In genomic region chr6:30883743-30884520, GRCh38 we compare ENCODE assay signal across 8 cellular contexts. TPM values are rescaled to one million over a fixed set of nuclear protein-coding genes. Genes with fewer than 3 reads are reported as not detected.
DNase-seq lines count a peak whose midpoint lies in the region; ATAC-seq and TF ChIP-seq lines count a peak whose summit lies in the region.

DDR1 (plus strand) TSS chr6:30884519; CDS start chr6:30888730, 4,211 bp downstream.

- H3K27me3 ChIP-seq in kidney epithelial cell (ENCODE audit: control insufficient read depth, insufficient read depth, low read length), result no peaks in the 10 kb centered on the region
- H3K27me3 ChIP-seq in smooth muscle cell (ENCODE audit: low read depth), result no peaks in the 10 kb centered on the region

- H4K20me1 ChIP-seq in smooth muscle cell (ENCODE audit: low read depth), result peaks cover 35% of the 10 kb centered on the region

- H3K9ac ChIP-seq in smooth muscle cell (ENCODE audit: low read depth), result peak within 1 kb of the TSS; percentile 65

- H3K4me3 ChIP-seq in GM12865 (ENCODE audit: low read depth, low read length), result peak within 1 kb of the TSS; percentile 59
- peak within 1 kb of the TSS; percentile 72 for H3K4me3 ChIP-seq in choroid plexus epithelial cell (ENCODE audit: low read depth, low read length)
- H3K4me3 ChIP-seq in kidney epithelial cell (ENCODE audit: low read depth, low read length), result peak within 1 kb of the TSS; percentile 62
- H3K4me3 ChIP-seq in smooth muscle cell, result peak within 1 kb of the TSS; percentile 86

- DNase-seq in GM12865 (ENCODE audit: low read depth), result peak; percentile 60
- DNase-seq in NCI-H1105 (lab: John Stamatoyannopoulos, UW), result peak; percentile 66
- DNase-seq in choroid plexus epithelial cell (ENCODE audit: low read depth), result peak; percentile 72
- DNase-seq in kidney epithelial cell (ENCODE audit: low read depth), result no peak
- no peak for DNase-seq in smooth muscle cell (lab: John Stamatoyannopoulos, UW; ENCODE audit: unreplicated experiment)

- peaks cover 60% of the 10 kb centered on the region for H3K4me1 ChIP-seq in smooth muscle cell (ENCODE audit: low read depth)

- H3K9me3 ChIP-seq in smooth muscle cell (replicated peaks; ENCODE audit: low read depth), result no peaks in the 10 kb centered on the region

- WGBS in smooth muscle cell (ENCODE audit: low lambda C conversion rate), result 17% methylated on average over 17 of the region's 60 CpGs

- peak within 1 kb of the TSS; percentile 18 for H2AFZ ChIP-seq in smooth muscle cell (ENCODE audit: low read depth)

- peak; percentile 57 to 62 for ATAC-seq in activated CD4-positive, CD25-positive, alpha-beta regulatory T cell treated with anti-CD3 and anti-CD28 coated beads, Interleukin-2, amount 50 U/mL, for 24 hours
- ATAC-seq in HG02798 (IDR thresholded peaks at IDR 0.05; ENCODE audit: poor library complexity, unreplicated experiment) (no peak), HG02623 (IDR thresholded peaks at IDR 0.05; ENCODE audit: unreplicated experiment) (no peak)

- peaks cover 42% of the 10 kb centered on the region for H3K79me2 ChIP-seq in smooth muscle cell (ENCODE audit: low read depth)

- peak within 1 kb of the TSS; percentile 96 for H3K4me2 ChIP-seq in smooth muscle cell

- H3F3A ChIP-seq in smooth muscle cell (ENCODE audit: low read depth), result peaks cover 17% of the 10 kb centered on the region

- TF ChIP-seq CTCF in GM12865 (IDR thresholded peaks at IDR 0.05; ENCODE audit: insufficient read depth, low read depth, low read length, missing control alignments) (no peak), choroid plexus epithelial cell (conservative IDR thresholded peaks at IDR 0.05; ENCODE audit: low read depth, low read length) (no peak), kidney epithelial cell (IDR thresholded peaks at IDR 0.05; ENCODE audit: insufficient read depth, low read length, poor library complexity, severe bottlenecking) (no peak), smooth muscle cell (IDR thresholded peaks at IDR 0.05; ENCODE audit: borderline replicate concordance, insufficient read depth, poor library complexity, severe bottlenecking) (no peak)

- H3K27ac ChIP-seq in smooth muscle cell (ENCODE audit: low read depth), result peak within 1 kb of the TSS; percentile 80

- H3K36me3 ChIP-seq in kidney epithelial cell (ENCODE audit: control insufficient read depth, insufficient read depth, low read length) (no peaks in the 10 kb centered on the region), smooth muscle cell (ENCODE audit: low read depth) (no peaks in the 10 kb centered on the region)

RNA-seq across cellular contexts. Expression of gene DDR1, which starts in this region (rescaled TPM):
- total RNA-seq in kidney epithelial cell (171 and 173 TPM in 2 replicates), smooth muscle cell (30.7 and 82.6 TPM in 2 replicates)
- 23.8 and 77.3 TPM in 2 replicates for polyA plus RNA-seq in smooth muscle cell

Comparison
In these comparisons a context has a peak if more than half of its experiments do, and no peak if none do; other contexts are left out.
1. DNase-seq: peak in GM12865 (single experiment), NCI-H1105 (single experiment) and choroid plexus epithelial cell (single experiment); none in kidney epithelial cell (single experiment) and smooth muscle cell (single experiment).
2. ATAC-seq: peak in activated CD4-positive, CD25-positive, alpha-beta regulatory T cell treated with anti-CD3 and anti-CD28 coated beads, Interleukin-2, amount 50 U/mL, for 24 hours (2 of 2); none in HG02798 (single experiment) and HG02623 (single experiment).
3. Peak in every context shown above with its lines, with median percentiles within 50 percentile points of each other: H3K4me3 ChIP-seq.